ENCODE assay signal across 10 cellular contexts in the genomic region with DNA sequence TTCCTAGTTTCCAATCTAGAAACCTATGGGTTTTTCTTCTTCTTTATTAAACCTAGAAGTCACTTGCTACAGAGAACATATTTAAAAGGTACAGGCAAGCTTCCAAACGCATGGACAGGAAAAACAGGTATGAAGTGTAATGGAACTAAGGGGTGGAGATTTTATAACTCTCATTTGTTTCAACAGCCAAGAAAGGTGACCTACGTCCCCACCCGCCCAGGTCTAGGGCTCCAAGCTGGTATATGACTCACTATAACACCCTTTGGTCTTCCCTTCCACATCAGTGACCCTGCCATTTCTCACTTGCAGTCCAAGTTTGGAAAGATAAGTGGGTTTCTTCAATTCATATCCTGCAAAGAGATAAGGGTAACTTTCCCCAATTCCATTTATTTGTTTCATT. TPM values are rescaled to one million over a fixed set of nuclear protein-coding genes. Genes with fewer than 3 reads are reported as not detected.
DNase-seq lines count a peak whose midpoint lies in the region; ATAC-seq, FAIRE-seq and TF ChIP-seq lines count a peak whose summit lies in the region.
"Had no signal": no experiment of that assay in that cellular context is flagged by ENCODE, and none has a peak within 500 bp of the region (broad histone marks: within the 10 kb centered on the region; RNA-seq: fewer than 3 reads in every experiment).

No MANE protein-coding gene starts in this region.

- ATAC-seq in GM12878 (peak; percentile 66), lung (ENCODE audit: insufficient read depth, low FRiP score) (peak; percentile 36), GM21367 (IDR thresholded peaks at IDR 0.05; ENCODE audit: unreplicated experiment) (no peak), HG03039 (IDR thresholded peaks at IDR 0.05; ENCODE audit: unreplicated experiment) (no peak)

- RAD21 ChIA-PET in GM12878 (lab: Charles Lee; ENCODE audit: unreplicated experiment), result interaction anchor here (1.0 to 2.9 kb wide), 13 partner anchors 9 to 205 kb away, joined by 3 to 13 read pairs (median 5); a partner anchor contains a TSS

- no peak for TF ChIP-seq RAD21 in GM12878 (IDR thresholded peaks at IDR 0.05; ENCODE audit: insufficient read depth, low read depth, low read length)

- POLR2A ChIA-PET in GM12878 (lab: Charles Lee), result interaction anchor here (0.5 to 1.4 kb wide), 3 partner anchors 8 to 201 kb away, joined by 3 to 4 read pairs (median 4); a partner anchor contains a TSS

- H3K36me3 ChIP-seq in GM12878 (ENCODE audit: control insufficient read depth in 2 of 2, insufficient read depth in 2 of 2, low read length in 1 of 2) (no peaks in the 10 kb centered on the region), lung (ENCODE audit: control insufficient read depth in 2 of 2, insufficient read depth in 2 of 2, low read length in 2 of 2) (no peaks in the 10 kb centered on the region)

- peak overlapping the region; percentile 87 for H2AFZ ChIP-seq in GM12878 (ENCODE audit: control insufficient read depth, low read depth, low read length)

- H3K9me3 ChIP-seq in GM12878 (replicated peaks; ENCODE audit: control insufficient read depth, insufficient read depth, low read length) (no peaks in the 10 kb centered on the region), lung (ENCODE audit: control insufficient read depth in 2 of 2, insufficient read depth in 1 of 2, low read length in 1 of 2) (no peaks in the 10 kb centered on the region)

- SMC1A ChIA-PET in GM12878 (lab: Charles Lee; ENCODE audit: uncharacterized antibody, unreplicated experiment), result interaction anchor here (0.8 to 3.7 kb wide), 22 partner anchors 11 to 204 kb away, joined by 3 to 23 read pairs (median 6); a partner anchor contains a TSS

- H3K27ac ChIP-seq in 22Rv1, result peak overlapping the region; percentile 91
- H3K27ac ChIP-seq in GM12878 (ENCODE audit: control insufficient read depth, insufficient read depth), result peak overlapping the region; percentile 49
- H3K27ac ChIP-seq in lung (ENCODE audit: low read depth in 1 of 2, low read length in 1 of 2), result no peak overlapping the region

- no peak for FAIRE-seq in GM12878 (lab: Jason Lieb, UNC)

- in situ Hi-C loops in GM12878 (cut with MboI), result no loop called here

- CTCF ChIA-PET in GM12878 (lab: Yijun Ruan, JAX), result interaction anchor here (0.5 to 4.8 kb wide), 22 partner anchors 10 to 684 kb away, joined by 3 to 56 read pairs (median 6); a partner anchor contains a TSS

- no peak for TF ChIP-seq EP300 in GM12878 (IDR thresholded peaks at IDR 0.05; ENCODE audit: borderline replicate concordance in 1 of 2, control insufficient read depth in 1 of 2, low read depth in 2 of 2, low read length in 2 of 2)

- no peaks in the 10 kb centered on the region for H3K79me2 ChIP-seq in GM12878 (ENCODE audit: control insufficient read depth, insufficient read depth, low read length)

- H3K27me3 ChIP-seq in GM12878 (replicated peaks in 1 of 2; ENCODE audit: control insufficient read depth in 2 of 2, insufficient read depth in 2 of 2, low read length in 1 of 2), result no peaks in the 10 kb centered on the region
- H3K27me3 ChIP-seq in lung (ENCODE audit: control insufficient read depth, insufficient read depth), result no peaks in the 10 kb centered on the region

- TF ChIP-seq CTCF in 22Rv1 (IDR thresholded peaks at IDR 0.05) (no peak), GM12878 (IDR thresholded peaks at IDR 0.05 in 2 of 3, conservative IDR thresholded peaks at IDR 0.05 in 1 of 3; ENCODE audit: control insufficient read depth in 2 of 3, extremely low read depth in 1 of 3, insufficient read depth in 1 of 3, low read depth in 3 of 3, low read length in 3 of 3) (no peak), lung (IDR thresholded peaks at IDR 0.05; ENCODE audit: control extremely low read depth, extremely low read depth) (no peak)

- H3K4me3 ChIP-seq in GM12878 (no peak overlapping the region), lung (no peak overlapping the region)

- H3K4me1 ChIP-seq in GM12878 (ENCODE audit: control insufficient read depth, insufficient read depth, low read length) (peaks cover 18% of the 10 kb centered on the region), lung (ENCODE audit: control insufficient read depth in 2 of 2, insufficient read depth in 2 of 2, low read length in 2 of 2) (peaks cover 0 to 3% of the 10 kb centered on the region in 2 donors)

- intact Hi-C loops in GM12878 (cut with micrococcal nuclease; ENCODE audit: unreplicated experiment), result loop anchor here (5.0 kb wide), 1 partner anchor 206 kb away; no protein-coding TSS in a partner anchor

- no peaks in the 10 kb centered on the region for H4K20me1 ChIP-seq in GM12878 (ENCODE audit: control insufficient read depth, insufficient read depth)

- no TSS peak for BruUV-seq in GM12878 (replicated peaks; lab: Mats Ljungman, UMichigan)

- peak overlapping the region; percentile 49; the same call in 1 of the 2 replicates for H3K4me2 ChIP-seq in GM12878 (ENCODE audit: control insufficient read depth, insufficient read depth)

- TF ChIP-seq POLR2A in GM12878 (IDR thresholded peaks at IDR 0.05; ENCODE audit: low read depth, low read length), result no peak

- WGBS in GM12878 (ENCODE audit: insufficient coverage, insufficient replicate concordance, low lambda C conversion rate, missing lambda C conversion rate), result 62% methylated on average over 3 of the region's 3 CpGs
- WGBS in lung, 2 donors, result 76 to 85% methylated on average over 3 of the region's 3 CpGs

- no peak overlapping the region; the same call in 1 of the 2 replicates for H3K9ac ChIP-seq in GM12878 (ENCODE audit: control insufficient read depth, insufficient read depth, low read length)

- DNase-seq in HT1080 (ENCODE audit: low read depth), result peak; percentile 32
- DNase-seq in GM12878 (ENCODE audit: low read depth, low spot score), result no peak
- peak; percentile 70 for DNase-seq in lung (ENCODE audit: low spot score)
- DNase-seq in activated CD4-positive, alpha-beta T cell treated with anti-CD3 and anti-CD28 coated beads for 48 hours, result no peak
- DNase-seq in midbrain (lab: John Stamatoyannopoulos, UW), result no peak

RNA-seq across cellular contexts. Expression of a gene that starts 6.0 kb away (rescaled TPM):
- total RNA-seq in HT1080 (2014; rRNA removed; shearing (Covaris generic)), result 0.13 and 0.63 TPM in 2 replicates
- polyA plus RNA-seq in HT1080 (2015; cell fraction: cytosol; rRNA removed), result 0.08 and 1.1 TPM in 2 replicates
- 0.32 and 0.48 TPM in 2 replicates for polyA plus RNA-seq in HT1080 (2015; cell fraction: nucleus; rRNA removed)
- 10.0 and 12.6 TPM in 2 replicates for total RNA-seq in GM12878 (2013; cell fraction: nucleolus; rRNA removed)
- total RNA-seq in GM12878 (2014; rRNA removed) (6.8 and 8.0 TPM in 2 replicates), GM12878 (2014; rRNA removed; fragmentation: Illumina TruSeq; extraction: Trizol) (4.9 and 5.4 TPM in 2 replicates), GM12878 (2021) (8.8 and 9.1 TPM in 2 replicates), lung (10 to 100 TPM in 1 of 2 donors, 1 to 10 TPM in 1; 8.8 to 26.1 TPM)
- 2.0 TPM for polyA plus RNA-seq in GM12878 (2011; ENCODE audit: low read depth)
- polyA plus RNA-seq in GM12878 (2011; rRNA removed) (11.1 and 11.7 TPM in 2 replicates), GM12878 (2014; fragmentation: Illumina TruSeq; extraction: Trizol) (7.8 and 11.6 TPM in 2 replicates), GM12878 (2014; fragmentation: Nextera tagmentation; extraction: Ambion mirVana) (1 to 10 TPM; 2.2 to 4.7 TPM), GM12878 (2014; rRNA removed) (4.2 and 5.7 TPM in 2 replicates), GM12878 (2016; fragmentation: Nextera tagmentation; extraction: Ambion mirVana) (1 to 10 TPM; 5.1 TPM), lung (10 to 100 TPM in 1 of 2 donors, 1 to 10 TPM in 1; 6.2 to 21.2 TPM)
- 5.0 and 5.6 TPM in 2 replicates for polyA plus RNA-seq in GM12878 (2011; cell fraction: cytosol; rRNA removed)
- 3.1 and 3.6 TPM in 2 replicates for polyA plus RNA-seq in GM12878 (2011; cell fraction: nucleus; rRNA removed)
- polyA plus RNA-seq in GM12878 (2012), result 1.9 and 4.7 TPM in 2 replicates
- polyA minus RNA-seq in GM12878 (2011; rRNA and poly(A)+ RNA removed), result 14.4 and 16.4 TPM in 2 replicates
- polyA minus RNA-seq in GM12878 (2011; cell fraction: cytosol; rRNA and poly(A)+ RNA removed), result 4.0 and 5.1 TPM in 2 replicates
- polyA minus RNA-seq in GM12878 (2011; cell fraction: nucleus; rRNA and poly(A)+ RNA removed), result 1.5 and 1.7 TPM in 2 replicates
- total RNA-seq: endothelial cell of umbilical vein, RPMI7951 had no signal
- polyA plus RNA-seq: endothelial cell of umbilical vein had no signal

RNA-seq across cellular contexts. Expression of a gene that starts 27.7 kb away (rescaled TPM):
- 21.6 and 35.4 TPM in 2 replicates for total RNA-seq in HT1080 (2014; rRNA removed; shearing (Covaris generic))
- 26.9 and 33.8 TPM in 2 replicates for polyA plus RNA-seq in HT1080 (2015; cell fraction: cytosol; rRNA removed)
- polyA plus RNA-seq in HT1080 (2015; cell fraction: nucleus; rRNA removed), result 18.9 and 24.6 TPM in 2 replicates
- 29.0 and 32.5 TPM in 2 replicates for total RNA-seq in GM12878 (2013; cell fraction: nucleolus; rRNA removed)
- total RNA-seq in GM12878 (2014; rRNA removed) (18.1 and 28.2 TPM in 2 replicates), GM12878 (2014; rRNA removed; fragmentation: Illumina TruSeq; extraction: Trizol) (42.7 and 44.4 TPM in 2 replicates), GM12878 (2021) (35.4 and 36.2 TPM in 2 replicates), lung (10 to 100 TPM; 29.4 to 42.1 TPM)
- polyA plus RNA-seq in GM12878 (2011; ENCODE audit: low read depth), result 8.6 TPM
- polyA plus RNA-seq in GM12878 (2011; rRNA removed) (12.1 and 17.4 TPM in 2 replicates), GM12878 (2014; fragmentation: Illumina TruSeq; extraction: Trizol) (36.0 and 42.8 TPM in 2 replicates), GM12878 (2014; fragmentation: Nextera tagmentation; extraction: Ambion mirVana) (1 to 10 TPM; 9.0 to 9.7 TPM), GM12878 (2014; rRNA removed) (18.8 and 19.7 TPM in 2 replicates), GM12878 (2016; fragmentation: Nextera tagmentation; extraction: Ambion mirVana) (10 to 100 TPM; 30.5 to 35.1 TPM), lung (10 to 100 TPM in 1 of 2 donors, 1 to 10 TPM in 1; 7.5 to 11.4 TPM)
- polyA plus RNA-seq in GM12878 (2011; cell fraction: cytosol; rRNA removed), result 3.7 and 4.0 TPM in 2 replicates
- 5.4 and 7.2 TPM in 2 replicates for polyA plus RNA-seq in GM12878 (2011; cell fraction: nucleus; rRNA removed)
- polyA plus RNA-seq in GM12878 (2012), result 16.3 and 17.2 TPM in 2 replicates
- 6.0 and 11.0 TPM in 2 replicates for polyA minus RNA-seq in GM12878 (2011; rRNA and poly(A)+ RNA removed)
- 5.7 and 9.2 TPM in 2 replicates for polyA minus RNA-seq in GM12878 (2011; cell fraction: cytosol; rRNA and poly(A)+ RNA removed)
- 2.8 and 5.5 TPM in 2 replicates for polyA minus RNA-seq in GM12878 (2011; cell fraction: nucleus; rRNA and poly(A)+ RNA removed)

RNA-seq across cellular contexts. Expression of a gene that starts 59.6 kb away (rescaled TPM):
- total RNA-seq in HT1080 (2014; rRNA removed; shearing (Covaris generic)), result 20.0 and 23.9 TPM in 2 replicates
- 28.9 and 29.7 TPM in 2 replicates for polyA plus RNA-seq in HT1080 (2015; cell fraction: cytosol; rRNA removed)
- 16.3 and 18.5 TPM in 2 replicates for polyA plus RNA-seq in HT1080 (2015; cell fraction: nucleus; rRNA removed)
- 91.6 and 96.1 TPM in 2 replicates for total RNA-seq in GM12878 (2013; cell fraction: nucleolus; rRNA removed)
- total RNA-seq in GM12878 (2014; rRNA removed), result 23.0 and 23.3 TPM in 2 replicates
- 15.6 and 15.8 TPM in 2 replicates for total RNA-seq in GM12878 (2014; rRNA removed; fragmentation: Illumina TruSeq; extraction: Trizol)
- 19.9 and 21.9 TPM in 2 replicates for total RNA-seq in GM12878 (2021)
- 14.3 TPM for polyA plus RNA-seq in GM12878 (2011; ENCODE audit: low read depth)
- polyA plus RNA-seq in GM12878 (2011; rRNA removed), result 29.2 and 32.3 TPM in 2 replicates
- 21.4 and 24.2 TPM in 2 replicates for polyA plus RNA-seq in GM12878 (2011; cell fraction: cytosol; rRNA removed)
- polyA plus RNA-seq in GM12878 (2011; cell fraction: nucleus; rRNA removed), result 27.6 and 30.3 TPM in 2 replicates
- polyA plus RNA-seq in GM12878 (2012), result 13.8 and 13.9 TPM in 2 replicates
- polyA plus RNA-seq in GM12878 (2014; fragmentation: Illumina TruSeq; extraction: Trizol), result 21.6 and 24.6 TPM in 2 replicates
- 10 to 100 TPM; 13.9 to 16.9 TPM for polyA plus RNA-seq in GM12878 (2014; fragmentation: Nextera tagmentation; extraction: Ambion mirVana)
- polyA plus RNA-seq in GM12878 (2014; rRNA removed), result 18.1 and 18.5 TPM in 2 replicates
- 10 to 100 TPM; 28.6 to 33.2 TPM for polyA plus RNA-seq in GM12878 (2016; fragmentation: Nextera tagmentation; extraction: Ambion mirVana)
- 34.8 and 40.2 TPM in 2 replicates for polyA minus RNA-seq in GM12878 (2011; rRNA and poly(A)+ RNA removed)
- polyA minus RNA-seq in GM12878 (2011; cell fraction: cytosol; rRNA and poly(A)+ RNA removed), result 8.8 and 11.5 TPM in 2 replicates
- 22.6 and 36.7 TPM in 2 replicates for polyA minus RNA-seq in GM12878 (2011; cell fraction: nucleus; rRNA and poly(A)+ RNA removed)
- 10 to 100 TPM; 29.5 to 36.4 TPM for total RNA-seq in lung
- polyA plus RNA-seq in lung, result 10 to 100 TPM; 18.4 to 20.3 TPM

Comparison
In these comparisons a context has a peak if more than half of its experiments do, and no peak if none do; other contexts are left out.
1. H3K27ac ChIP-seq: peak in 22Rv1 (single experiment) and GM12878 (single experiment); none in lung (0 of 2).
2. DNase-seq: peak in HT1080 (single experiment) and lung (single experiment); none in GM12878 (single experiment), activated CD4-positive, alpha-beta T cell treated with anti-CD3 and anti-CD28 coated beads for 48 hours (single experiment) and midbrain (single experiment).
3. ATAC-seq: peak in GM12878 (single experiment) and lung (single experiment); none in GM21367 (single experiment) and HG03039 (single experiment).